Comparison of ENCODE assay signal across 7 cellular contexts in genomic region chr1:217660353-217661062, GRCh38. TPM values are rescaled to one million over a fixed set of nuclear protein-coding genes. Genes with fewer than 3 reads are reported as not detected.
DNase-seq lines count a peak whose midpoint lies in the region; ATAC-seq and TF ChIP-seq lines count a peak whose summit lies in the region.

No MANE protein-coding gene starts in this region.

- no peak for ATAC-seq in GM21737 (IDR thresholded peaks at IDR 0.05; ENCODE audit: unreplicated experiment)
- ATAC-seq in naive thymus-derived CD8-positive, alpha-beta T cell = no peak

- H3K9me3 Mint-ChIP-seq in naive thymus-derived CD8-positive, alpha-beta T cell = peaks cover 0 to 6% (median 0%) of the 10 kb centered on the region in 9 donors

- no peaks in the 10 kb centered on the region for H3K9me2 ChIP-seq in GM23248 (ENCODE audit: insufficient read depth)

- no peaks in the 10 kb centered on the region for H3K79me2 ChIP-seq in GM23248 (ENCODE audit: insufficient read depth)

- H4K20me1 ChIP-seq in GM23248 (ENCODE audit: insufficient read depth) = no peaks in the 10 kb centered on the region

- 30 to 33% methylated on average over 5 of the region's 5 CpGs for WGBS in GM23248 (ENCODE audit: low coverage in 1 of 2, low lambda C conversion rate in 2 of 2, missing lambda C conversion rate in 2 of 2), 2 experiments

- in situ Hi-C loops in GM23248 (cut with MboI) = no loop called here

- peaks cover 4 to 10% (median 8%) of the 10 kb centered on the region in 5 donors for H3K27me3 Mint-ChIP-seq in naive thymus-derived CD8-positive, alpha-beta T cell

- H3K4me3 Mint-ChIP-seq in naive thymus-derived CD8-positive, alpha-beta T cell = no peak overlapping the region

- H3K36me3 ChIP-seq in GM23248 (ENCODE audit: low read depth) = no peaks in the 10 kb centered on the region

- no peaks in the 10 kb centered on the region for H3K36me3 Mint-ChIP-seq in naive thymus-derived CD8-positive, alpha-beta T cell

- H3K27ac ChIP-seq in GM23248 = peak overlapping the region; percentile 64
- H3K27ac ChIP-seq in dorsolateral prefrontal cortex = no peak overlapping the region

- no peak overlapping the region for H3K27ac Mint-ChIP-seq in naive thymus-derived CD8-positive, alpha-beta T cell

- H3K27me3 ChIP-seq in GM23248 (replicated peaks; ENCODE audit: insufficient read depth) = no peaks in the 10 kb centered on the region
- no peaks in the 10 kb centered on the region for H3K27me3 ChIP-seq in dorsolateral prefrontal cortex

- POLR2A ChIA-PET in naive thymus-derived CD8-positive, alpha-beta T cell (lab: Charles Lee) = no interaction called here

- peak overlapping the region; percentile 71 for H3K4me2 ChIP-seq in GM23248 (ENCODE audit: unreplicated experiment)

- H3K9ac ChIP-seq in GM23248 = no peak overlapping the region

- H3K4me3 ChIP-seq in GM23248 (peak overlapping the region; percentile 11; the same call in 1 of the 2 replicates), dorsolateral prefrontal cortex (no peak overlapping the region)

- 0 out of 2 replicates have a peak overlapping the region, but pooled peaks have one; percentile 34 for H2AFZ ChIP-seq in GM23248

- DNase-seq in GM23248 (peak; percentile 92), NCI-H146 (lab: John Stamatoyannopoulos, UW) (peak; percentile 14), dorsolateral prefrontal cortex (no peak), putamen (ENCODE audit: low spot score) (peak; percentile 9)
- no peak for DNase-seq in naive thymus-derived CD8-positive, alpha-beta T cell

- H3K4me1 Mint-ChIP-seq in naive thymus-derived CD8-positive, alpha-beta T cell = no peaks in the 10 kb centered on the region

- intact Hi-C loops in dorsolateral prefrontal cortex (cut with DNase I) = no loop called here

- peaks cover 16% of the 10 kb centered on the region for H3K4me1 ChIP-seq in GM23248 (ENCODE audit: insufficient read depth)

- TF ChIP-seq CTCF in GM12874 (IDR thresholded peaks at IDR 0.05; ENCODE audit: insufficient read depth, low read depth, low read length) = 0 out of 2 replicates have a peak, but pooled peaks have one; percentile 28
- peak in 54 of 56 donors; percentile 25 to 71 (median 48) for TF ChIP-seq CTCF in dorsolateral prefrontal cortex (IDR thresholded peaks at IDR 0.05 in 54 of 56, conservative IDR thresholded peaks at IDR 0.05 in 2 of 56; ENCODE audit: low read depth in 1 of 56, partially characterized antibody in 56 of 56)

- no peaks in the 10 kb centered on the region for H3K9me3 ChIP-seq in GM23248 (ENCODE audit: low read depth)

- peaks cover 22% of the 10 kb centered on the region for H3F3A ChIP-seq in GM23248 (ENCODE audit: insufficient read depth)

RNA-seq across cellular contexts. Expression of gene SPATA17, which starts 29.4 kb away (rescaled TPM):
- total RNA-seq in GM23248 (2014; rRNA removed; shearing (Covaris generic)) = 0.43 and 0.89 TPM in 2 replicates
- 0.58 and 1.3 TPM in 2 replicates for polyA plus RNA-seq in GM23248 (2016; fragmentation: Nextera tagmentation; extraction: Ambion mirVana)
- 1 to 10 TPM in 104 of 120 experiments, under 1 TPM in 15, not detected in 1; 0.40 to 3.8 (median 1.7) TPM for total RNA-seq in dorsolateral prefrontal cortex
- not detected for total RNA-seq in naive thymus-derived CD8-positive, alpha-beta T cell
- polyA plus RNA-seq in naive thymus-derived CD8-positive, alpha-beta T cell = not detected

RNA-seq across cellular contexts. Expression of gene GPATCH2, which starts 29.6 kb away (rescaled TPM):
- 8.2 and 9.5 TPM in 2 replicates for total RNA-seq in GM23248 (2014; rRNA removed; shearing (Covaris generic))
- polyA plus RNA-seq in GM23248 (2016; fragmentation: Nextera tagmentation; extraction: Ambion mirVana) = 5.6 and 6.3 TPM in 2 replicates
- 10 to 100 TPM in 119 of 120 experiments, 1 to 10 TPM in 1; 9.7 to 26.1 (median 19.1) TPM for total RNA-seq in dorsolateral prefrontal cortex
- 10 to 100 TPM in 1 of 2 experiments, 1 to 10 TPM in 1; 7.9 to 10.2 TPM for total RNA-seq in naive thymus-derived CD8-positive, alpha-beta T cell
- polyA plus RNA-seq in naive thymus-derived CD8-positive, alpha-beta T cell = 1 to 10 TPM; 3.6 to 5.1 (median 3.9) TPM

Comparison
In these comparisons a context has a peak if more than half of its experiments do, and no peak if none do; other contexts are left out.
1. DNase-seq: peak in GM23248 (single experiment), NCI-H146 (single experiment) and putamen (single experiment); none in dorsolateral prefrontal cortex (0 of 10) and naive thymus-derived CD8-positive, alpha-beta T cell (0 of 10).